In the genomic region with DNA sequence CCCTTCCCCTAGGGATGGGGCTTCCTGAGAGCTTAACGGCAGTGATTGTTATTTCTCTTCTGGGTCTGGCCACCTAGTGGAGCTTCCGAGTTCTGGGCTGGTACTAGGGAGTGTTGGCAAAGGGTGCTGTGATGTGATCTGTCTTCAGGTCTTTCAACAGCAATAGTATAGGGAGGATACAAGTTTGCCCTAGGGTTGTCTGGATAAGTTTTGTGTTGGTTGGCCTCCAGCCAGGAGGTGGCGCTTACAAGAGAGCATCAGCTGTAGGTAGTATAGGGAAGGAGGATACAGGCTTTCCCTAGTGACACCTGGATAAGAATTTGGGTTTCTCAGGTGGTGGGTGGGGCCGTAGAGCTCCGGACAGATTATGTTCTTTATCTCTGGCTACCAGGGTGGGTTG, we compare ENCODE assay signal across 1 cellular context.
TF ChIP-seq lines count a peak whose summit lies in the region.

No MANE protein-coding gene starts in this region.

TF ChIP-seq in HepG2, 621 proteins besides CTCF, POLR2A, EP300 and RAD21 (continued from another document and continues in another):
- TF ChIP-seq, protein P1, sequence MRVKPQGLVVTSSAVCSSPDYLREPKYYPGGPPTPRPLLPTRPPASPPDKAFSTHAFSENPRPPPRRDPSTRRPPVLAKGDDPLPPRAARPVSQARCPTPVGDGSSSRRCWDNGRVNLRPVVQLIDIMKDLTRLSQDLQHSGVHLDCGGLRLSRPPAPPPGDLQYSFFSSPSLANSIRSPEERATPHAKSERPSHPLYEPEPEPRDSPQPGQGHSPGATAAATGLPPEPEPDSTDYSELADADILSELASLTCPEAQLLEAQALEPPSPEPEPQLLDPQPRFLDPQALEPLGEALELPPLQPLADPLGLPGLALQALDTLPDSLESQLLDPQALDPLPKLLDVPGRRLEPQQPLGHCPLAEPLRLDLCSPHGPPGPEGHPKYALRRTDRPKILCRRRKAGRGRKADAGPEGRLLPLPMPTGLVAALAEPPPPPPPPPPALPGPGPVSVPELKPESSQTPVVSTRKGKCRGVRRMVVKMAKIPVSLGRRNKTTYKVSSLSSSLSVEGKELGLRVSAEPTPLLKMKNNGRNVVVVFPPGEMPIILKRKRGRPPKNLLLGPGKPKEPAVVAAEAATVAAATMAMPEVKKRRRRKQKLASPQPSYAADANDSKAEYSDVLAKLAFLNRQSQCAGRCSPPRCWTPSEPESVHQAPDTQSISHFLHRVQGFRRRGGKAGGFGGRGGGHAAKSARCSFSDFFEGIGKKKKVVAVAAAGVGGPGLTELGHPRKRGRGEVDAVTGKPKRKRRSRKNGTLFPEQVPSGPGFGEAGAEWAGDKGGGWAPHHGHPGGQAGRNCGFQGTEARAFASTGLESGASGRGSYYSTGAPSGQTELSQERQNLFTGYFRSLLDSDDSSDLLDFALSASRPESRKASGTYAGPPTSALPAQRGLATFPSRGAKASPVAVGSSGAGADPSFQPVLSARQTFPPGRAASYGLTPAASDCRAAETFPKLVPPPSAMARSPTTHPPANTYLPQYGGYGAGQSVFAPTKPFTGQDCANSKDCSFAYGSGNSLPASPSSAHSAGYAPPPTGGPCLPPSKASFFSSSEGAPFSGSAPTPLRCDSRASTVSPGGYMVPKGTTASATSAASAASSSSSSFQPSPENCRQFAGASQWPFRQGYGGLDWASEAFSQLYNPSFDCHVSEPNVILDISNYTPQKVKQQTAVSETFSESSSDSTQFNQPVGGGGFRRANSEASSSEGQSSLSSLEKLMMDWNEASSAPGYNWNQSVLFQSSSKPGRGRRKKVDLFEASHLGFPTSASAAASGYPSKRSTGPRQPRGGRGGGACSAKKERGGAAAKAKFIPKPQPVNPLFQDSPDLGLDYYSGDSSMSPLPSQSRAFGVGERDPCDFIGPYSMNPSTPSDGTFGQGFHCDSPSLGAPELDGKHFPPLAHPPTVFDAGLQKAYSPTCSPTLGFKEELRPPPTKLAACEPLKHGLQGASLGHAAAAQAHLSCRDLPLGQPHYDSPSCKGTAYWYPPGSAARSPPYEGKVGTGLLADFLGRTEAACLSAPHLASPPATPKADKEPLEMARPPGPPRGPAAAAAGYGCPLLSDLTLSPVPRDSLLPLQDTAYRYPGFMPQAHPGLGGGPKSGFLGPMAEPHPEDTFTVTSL (CRISPR knock-in tag; IDR thresholded peaks at IDR 0.05; ENCODE audit: borderline replicate concordance): no peak
- TF ChIP-seq STAG1 (CRISPR knock-in tag; IDR thresholded peaks at IDR 0.05) (peak; percentile 36), BCL3 (CRISPR knock-in tag; IDR thresholded peaks at IDR 0.05) (no peak), IRF1 (CRISPR knock-in tag; IDR thresholded peaks at IDR 0.05; ENCODE audit: low read depth) (no peak), MBD4 (IDR thresholded peaks at IDR 0.05; ENCODE audit: borderline replicate concordance, low read length) (no peak), HNF4G (IDR thresholded peaks at IDR 0.05; ENCODE audit: borderline replicate concordance, low read depth, low read length) (no peak), HNF4G (CRISPR knock-in tag; IDR thresholded peaks at IDR 0.05; ENCODE audit: borderline replicate concordance, low read depth) (no peak), THAP9 (CRISPR knock-in tag; IDR thresholded peaks at IDR 0.05; ENCODE audit: borderline replicate concordance) (no peak), POGZ (CRISPR knock-in tag; IDR thresholded peaks at IDR 0.05) (peak; percentile 51; the same call in 1 of the 2 replicates), ZNF282 (IDR thresholded peaks at IDR 0.05; ENCODE audit: partially characterized antibody) (no peak), RFX5 (IDR thresholded peaks at IDR 0.05; ENCODE audit: low read depth, low read length) (no peak), NKX3-1 (CRISPR knock-in tag; IDR thresholded peaks at IDR 0.05) (no peak), USF2 (IDR thresholded peaks at IDR 0.05; ENCODE audit: low read depth, low read length) (no peak), USF2 (CRISPR knock-in tag; IDR thresholded peaks at IDR 0.05; ENCODE audit: borderline replicate concordance) (no peak), MYC (CRISPR knock-in tag; IDR thresholded peaks at IDR 0.05; ENCODE audit: borderline replicate concordance) (no peak), CHD2 (IDR thresholded peaks at IDR 0.05; ENCODE audit: low read depth, low read length) (no peak), NFE2 (CRISPR knock-in tag; IDR thresholded peaks at IDR 0.05) (no peak), PCBP1 (IDR thresholded peaks at IDR 0.05; ENCODE audit: borderline replicate concordance, low read depth, low read length) (no peak), ZNF276 (CRISPR knock-in tag; IDR thresholded peaks at IDR 0.05; ENCODE audit: low read depth) (no peak), BHLHE40 (IDR thresholded peaks at IDR 0.05; ENCODE audit: low read length) (no peak), RBM22 (optimal IDR thresholded peaks at IDR 0.05; ENCODE audit: low read length) (no peak), SMC3 (IDR thresholded peaks at IDR 0.05; ENCODE audit: low read length) (peak; percentile 54; the same call in 1 of the 2 replicates), JUND (CRISPR knock-in tag; IDR thresholded peaks at IDR 0.05) (no peak), DBP (CRISPR knock-in tag; IDR thresholded peaks at IDR 0.05; ENCODE audit: not compliant biosample characterization) (no peak), TFAP4 (IDR thresholded peaks at IDR 0.05; ENCODE audit: borderline replicate concordance, low read depth) (peak; percentile 33; the same call in 1 of the 2 replicates), ZKSCAN5 (CRISPR knock-in tag; IDR thresholded peaks at IDR 0.05) (no peak), ZNF549 (CRISPR knock-in tag; IDR thresholded peaks at IDR 0.05) (no peak)
- TF ChIP-seq, protein P2, sequence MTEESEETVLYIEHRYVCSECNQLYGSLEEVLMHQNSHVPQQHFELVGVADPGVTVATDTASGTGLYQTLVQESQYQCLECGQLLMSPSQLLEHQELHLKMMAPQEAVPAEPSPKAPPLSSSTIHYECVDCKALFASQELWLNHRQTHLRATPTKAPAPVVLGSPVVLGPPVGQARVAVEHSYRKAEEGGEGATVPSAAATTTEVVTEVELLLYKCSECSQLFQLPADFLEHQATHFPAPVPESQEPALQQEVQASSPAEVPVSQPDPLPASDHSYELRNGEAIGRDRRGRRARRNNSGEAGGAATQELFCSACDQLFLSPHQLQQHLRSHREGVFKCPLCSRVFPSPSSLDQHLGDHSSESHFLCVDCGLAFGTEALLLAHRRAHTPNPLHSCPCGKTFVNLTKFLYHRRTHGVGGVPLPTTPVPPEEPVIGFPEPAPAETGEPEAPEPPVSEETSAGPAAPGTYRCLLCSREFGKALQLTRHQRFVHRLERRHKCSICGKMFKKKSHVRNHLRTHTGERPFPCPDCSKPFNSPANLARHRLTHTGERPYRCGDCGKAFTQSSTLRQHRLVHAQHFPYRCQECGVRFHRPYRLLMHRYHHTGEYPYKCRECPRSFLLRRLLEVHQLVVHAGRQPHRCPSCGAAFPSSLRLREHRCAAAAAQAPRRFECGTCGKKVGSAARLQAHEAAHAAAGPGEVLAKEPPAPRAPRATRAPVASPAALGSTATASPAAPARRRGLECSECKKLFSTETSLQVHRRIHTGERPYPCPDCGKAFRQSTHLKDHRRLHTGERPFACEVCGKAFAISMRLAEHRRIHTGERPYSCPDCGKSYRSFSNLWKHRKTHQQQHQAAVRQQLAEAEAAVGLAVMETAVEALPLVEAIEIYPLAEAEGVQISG (CRISPR knock-in tag; IDR thresholded peaks at IDR 0.05): peak; percentile 92
- TF ChIP-seq, protein P3, sequence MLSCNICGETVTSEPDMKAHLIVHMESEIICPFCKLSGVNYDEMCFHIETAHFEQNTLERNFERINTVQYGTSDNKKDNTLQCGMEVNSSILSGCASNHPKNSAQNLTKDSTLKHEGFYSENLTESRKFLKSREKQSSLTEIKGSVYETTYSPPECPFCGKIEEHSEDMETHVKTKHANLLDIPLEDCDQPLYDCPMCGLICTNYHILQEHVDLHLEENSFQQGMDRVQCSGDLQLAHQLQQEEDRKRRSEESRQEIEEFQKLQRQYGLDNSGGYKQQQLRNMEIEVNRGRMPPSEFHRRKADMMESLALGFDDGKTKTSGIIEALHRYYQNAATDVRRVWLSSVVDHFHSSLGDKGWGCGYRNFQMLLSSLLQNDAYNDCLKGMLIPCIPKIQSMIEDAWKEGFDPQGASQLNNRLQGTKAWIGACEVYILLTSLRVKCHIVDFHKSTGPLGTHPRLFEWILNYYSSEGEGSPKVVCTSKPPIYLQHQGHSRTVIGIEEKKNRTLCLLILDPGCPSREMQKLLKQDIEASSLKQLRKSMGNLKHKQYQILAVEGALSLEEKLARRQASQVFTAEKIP (CRISPR knock-in tag; IDR thresholded peaks at IDR 0.05; ENCODE audit: borderline replicate concordance): no peak
